ENCODE assay signal across 9 cellular contexts in the genomic region with DNA sequence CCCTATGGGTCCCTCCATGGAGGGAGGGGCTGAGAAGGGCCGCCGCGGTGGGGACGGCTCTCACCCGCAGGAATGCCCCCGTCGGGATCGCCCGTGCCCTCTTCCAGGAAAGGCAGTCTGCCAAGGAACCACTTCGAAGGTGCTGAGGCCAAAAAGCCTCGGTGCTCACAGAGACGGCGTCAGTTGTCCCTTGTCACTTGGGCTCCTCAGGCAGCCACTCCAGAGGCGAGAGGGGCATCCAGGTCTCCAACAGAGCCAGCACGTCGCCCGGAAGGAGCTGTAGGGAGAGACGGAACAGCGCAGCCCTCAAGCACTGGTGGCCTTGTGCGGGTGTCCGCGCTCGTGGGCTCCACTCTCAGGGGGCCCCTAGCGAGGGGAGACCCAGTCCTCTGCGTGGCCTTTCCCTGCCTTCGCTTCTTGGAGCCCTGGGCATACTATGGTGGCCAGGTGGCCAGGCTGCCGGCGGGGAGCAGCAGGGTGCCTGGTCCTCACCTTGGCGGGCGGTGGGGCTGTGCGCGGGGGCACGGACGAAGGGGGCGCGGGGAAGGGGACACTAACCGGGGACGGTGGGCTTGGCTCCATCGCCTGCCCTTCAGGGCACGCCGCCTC. TPM values are rescaled to one million over a fixed set of nuclear protein-coding genes. Genes with fewer than 3 reads are reported as not detected.
DNase-seq lines count a peak whose midpoint lies in the region; ATAC-seq and TF ChIP-seq lines count a peak whose summit lies in the region.
"Had no signal": no experiment of that assay in that cellular context is flagged by ENCODE, and none has a peak within 500 bp of the region (broad histone marks: within the 10 kb centered on the region; RNA-seq: fewer than 3 reads in every experiment).

No MANE protein-coding gene starts in this region.

- H3K9ac ChIP-seq in BLaER1, result peak overlapping the region; percentile 78
- H3K9ac ChIP-seq in OCI-LY1 (ENCODE audit: low read length), result peak overlapping the region; percentile 70; the same call in 1 of the 2 replicates

- H3K4me2 ChIP-seq in BLaER1, result peak overlapping the region; percentile 97
- peak overlapping the region; percentile 93 for H3K4me2 ChIP-seq in OCI-LY1 (ENCODE audit: low read length)

- H3K27me3 Mint-ChIP-seq in naive thymus-derived CD8-positive, alpha-beta T cell, result peaks cover 0 to 21% (median 5%) of the 10 kb centered on the region in 5 donors

- H3K27ac Mint-ChIP-seq in naive thymus-derived CD8-positive, alpha-beta T cell, result peak overlapping the region in 3 of 10 donors; percentile 41 to 72 (median 43)

- no peaks in the 10 kb centered on the region for H3K9me3 Mint-ChIP-seq in naive thymus-derived CD8-positive, alpha-beta T cell

- no peaks in the 10 kb centered on the region for H3K36me3 Mint-ChIP-seq in naive thymus-derived CD8-positive, alpha-beta T cell

- POLR2A ChIA-PET in naive thymus-derived CD8-positive, alpha-beta T cell (lab: Charles Lee), result interaction anchor here (1.0 kb wide), 1 partner anchor 10 kb away, joined by 3 read pairs; no protein-coding TSS in a partner anchor

- H3K27ac ChIP-seq in BLaER1 (peak overlapping the region; percentile 43; the same call in 1 of the 2 replicates), OCI-LY1 (ENCODE audit: low read depth, low read length, poor library complexity, severe bottlenecking) (no peak overlapping the region), coronary artery (peak overlapping the region; percentile 34 to 68)

- no peaks in the 10 kb centered on the region for H3F3A ChIP-seq in OCI-LY1 (ENCODE audit: insufficient read depth, low read length)

- no peak for TF ChIP-seq CTCF in OCI-LY1 (IDR thresholded peaks at IDR 0.05; ENCODE audit: low read length)
- no peak for TF ChIP-seq CTCF in coronary artery (IDR thresholded peaks at IDR 0.05)

- no peaks in the 10 kb centered on the region for H3K79me2 ChIP-seq in OCI-LY1 (ENCODE audit: insufficient read depth, low read length)

- H3K4me1 Mint-ChIP-seq in naive thymus-derived CD8-positive, alpha-beta T cell, result peaks cover 0 to 8% (median 6%) of the 10 kb centered on the region in 4 donors

- DNase-seq in coronary artery (ENCODE audit: low spot score), result no peak
- DNase-seq in naive thymus-derived CD8-positive, alpha-beta T cell, result peak in 2 of 10 donors; percentile 11 to 16
- no peak for DNase-seq in activated gamma-delta T cell (lab: John Stamatoyannopoulos, UW)

- H3K27me3 ChIP-seq in BLaER1 (peaks cover 27% of the 10 kb centered on the region), OCI-LY1 (ENCODE audit: insufficient read depth, low read length) (no peaks in the 10 kb centered on the region; the same call in 1 of the 2 replicates)

- H2AFZ ChIP-seq in OCI-LY1 (ENCODE audit: low read length), result no peak overlapping the region

- peak overlapping the region; percentile 70 to 86 (median 78) for H3K4me3 Mint-ChIP-seq in naive thymus-derived CD8-positive, alpha-beta T cell

- no peaks in the 10 kb centered on the region for H3K9me2 ChIP-seq in OCI-LY1 (ENCODE audit: low read depth, low read length)

- H4K20me1 ChIP-seq in BLaER1 (peaks cover 22% of the 10 kb centered on the region; the same call in 1 of the 2 replicates), OCI-LY1 (ENCODE audit: insufficient read depth, low read length) (no peaks in the 10 kb centered on the region)

- no peaks in the 10 kb centered on the region for H3K9me3 ChIP-seq in BLaER1
- H3K9me3 ChIP-seq in OCI-LY1 (ENCODE audit: low read length), result no peaks in the 10 kb centered on the region

- peak; percentile 10 for ATAC-seq in GM21367 (IDR thresholded peaks at IDR 0.05; ENCODE audit: unreplicated experiment)
- peak in 1 of 2 donors; percentile 10 for ATAC-seq in naive thymus-derived CD8-positive, alpha-beta T cell
- no peak for ATAC-seq in GM18519 (IDR thresholded peaks at IDR 0.05; ENCODE audit: low FRiP score, unreplicated experiment)
- no peak for ATAC-seq in HG03457 (IDR thresholded peaks at IDR 0.05; ENCODE audit: unreplicated experiment)

- no peaks in the 10 kb centered on the region for H3K36me3 ChIP-seq in BLaER1
- no peaks in the 10 kb centered on the region for H3K36me3 ChIP-seq in OCI-LY1 (ENCODE audit: insufficient read depth, low read length)

- H3K4me3 ChIP-seq in BLaER1, result peak overlapping the region; percentile 78
- peak overlapping the region; percentile 70 for H3K4me3 ChIP-seq in OCI-LY1 (ENCODE audit: low read depth, low read length, poor library complexity, severe bottlenecking)
- H3K4me3 ChIP-seq in coronary artery, result peak overlapping the region; percentile 86

- H3K4me1 ChIP-seq in BLaER1 (peaks cover 41% of the 10 kb centered on the region), OCI-LY1 (ENCODE audit: insufficient read depth, low read length, severe bottlenecking) (peaks cover 13% of the 10 kb centered on the region)

RNA-seq across cellular contexts. Expression of a gene that starts 1.0 kb away (rescaled TPM):
- under 1 TPM; 0.26 to 0.27 TPM for total RNA-seq in naive thymus-derived CD8-positive, alpha-beta T cell
- polyA plus RNA-seq in naive thymus-derived CD8-positive, alpha-beta T cell, result under 1 TPM; 0.06 to 0.81 (median 0.50) TPM

RNA-seq across cellular contexts. Expression of a gene that starts 26.1 kb away (rescaled TPM):
- not detected for total RNA-seq in naive thymus-derived CD8-positive, alpha-beta T cell
- not detected for polyA plus RNA-seq in naive thymus-derived CD8-positive, alpha-beta T cell

RNA-seq across cellular contexts. Expression of a gene that starts 59.4 kb away (rescaled TPM):
- total RNA-seq in naive thymus-derived CD8-positive, alpha-beta T cell, result under 1 TPM in 1 of 2 experiments, not detected in 1; 0.19 TPM
- polyA plus RNA-seq in naive thymus-derived CD8-positive, alpha-beta T cell, result under 1 TPM in 1 of 3 donors, not detected in 2; 0.33 TPM
- total RNA-seq: LHCN-M2 had no signal

RNA-seq across cellular contexts. Expression of a gene that starts 59.5 kb away (rescaled TPM):
- total RNA-seq in naive thymus-derived CD8-positive, alpha-beta T cell, result 1 to 10 TPM; 3.5 to 3.8 TPM
- polyA plus RNA-seq in naive thymus-derived CD8-positive, alpha-beta T cell, result 1 to 10 TPM; 2.3 to 2.7 (median 2.5) TPM
